In genomic region chr20:17863577-17864292, GRCh38 we compare ENCODE assay signal across 18 cellular contexts.
DNase-seq lines count a peak whose midpoint lies in the region; ATAC-seq, FAIRE-seq and TF ChIP-seq lines count a peak whose summit lies in the region.
"Had no signal": no experiment of that assay in that cellular context is flagged by ENCODE, and none has a peak within 500 bp of the region (broad histone marks: within the 10 kb centered on the region; RNA-seq: fewer than 3 reads in every experiment).

No MANE protein-coding gene starts in this region.

- H3K36me3 ChIP-seq in pancreas (no peaks in the 10 kb centered on the region), kidney (ENCODE audit: control insufficient read depth in 1 of 2, insufficient read depth in 2 of 2, low read length in 2 of 2) (no peaks in the 10 kb centered on the region)

- WGBS in pancreas, 2 donors: 22 to 23% methylated on average over 11 of the region's 11 CpGs

- ATAC-seq in pancreas: peak; percentile 83 to 89 (median 86)
- ATAC-seq in GM18870 (IDR thresholded peaks at IDR 0.05; ENCODE audit: unreplicated experiment): no peak
- ATAC-seq: T-cell had no signal

- TF ChIP-seq CTCF in fibroblast of the aortic adventitia (IDR thresholded peaks at IDR 0.05; ENCODE audit: insufficient read depth, low read length) (no peak), pancreas (IDR thresholded peaks at IDR 0.05) (no peak), kidney (IDR thresholded peaks at IDR 0.05; ENCODE audit: borderline replicate concordance, extremely low read depth, insufficient read depth) (no peak)

- DNase-seq in COR-L47 (lab: John Stamatoyannopoulos, UW): peak; percentile 70
- DNase-seq in NCI-H2196 treated with DMSO at 0.1 percent for 48 hours (lab: John Stamatoyannopoulos, UW; ENCODE audit: unreplicated experiment): peak; percentile 55
- peak; percentile 78 for DNase-seq in fibroblast of the aortic adventitia (ENCODE audit: low read depth)
- peak in 5 of 6 donors; percentile 86 to 92 (median 89) for DNase-seq in pancreas
- no peak for DNase-seq in DMS114 treated with DMSO at 0.1 percent for 48 hours (lab: John Stamatoyannopoulos, UW; ENCODE audit: unreplicated experiment)
- DNase-seq in kidney: no peak
- no peak for DNase-seq in NCI-H1436 (lab: John Stamatoyannopoulos, UW)
- DNase-seq: activated CD4-positive, alpha-beta T cell treated with anti-CD3 and anti-CD28 coated beads for 1 hour; activated naive CD8-positive, alpha-beta T cell treated with anti-CD3 and anti-CD28 coated beads for 36 hours; activated T-cell treated with anti-CD3 and anti-CD28 coated beads for 4 hours; MV-4-11; NCI-H2227 treated with DMSO at 0.1 percent for 48 hours; PC-9; stimulated activated CD4-positive, alpha-beta T cell treated with anti-CD3 and anti-CD28 coated beads, Interleukin-1b, Interleukin-23, amount 100 ng/mL, for 48 hours; T-cell; trophoblast cell had no signal

- peaks cover 20 to 31% (median 21%) of the 10 kb centered on the region in 3 donors for H3K4me1 ChIP-seq in pancreas
- peaks cover 3 to 4% of the 10 kb centered on the region in 2 donors for H3K4me1 ChIP-seq in kidney (ENCODE audit: control insufficient read depth in 1 of 2, insufficient read depth in 1 of 2, low read depth in 1 of 2, low read length in 2 of 2)

- H3K27me3 ChIP-seq in pancreas: no peaks in the 10 kb centered on the region

- H3K9me3 ChIP-seq in pancreas (no peaks in the 10 kb centered on the region), kidney (ENCODE audit: control insufficient read depth in 1 of 2, low read length in 2 of 2) (no peaks in the 10 kb centered on the region)

- peak overlapping the region; percentile 3 to 64 (median 45) for H3K27ac ChIP-seq in pancreas
- H3K27ac ChIP-seq in kidney (ENCODE audit: low read depth in 2 of 2, low read length in 2 of 2): no peak overlapping the region
- H3K27ac ChIP-seq: epithelial cell of prostate, PC-9 had no signal

- FAIRE-seq in pancreas (lab: Jason Lieb, UNC) (no peak), kidney (lab: Jason Lieb, UNC) (no peak)

- H3K4me3 ChIP-seq in fibroblast of the aortic adventitia (ENCODE audit: low read depth, low read length) (no peak overlapping the region), pancreas (no peak overlapping the region), kidney (ENCODE audit: low read length in 2 of 2) (no peak overlapping the region)
- H3K4me3 ChIP-seq: PC-9 had no signal

- intact Hi-C loops in pancreas (cut with DNase I): loop anchor here in 1 of 3 donors (10.0 kb wide), 1 partner anchor 59 kb away; no protein-coding TSS in a partner anchor
- intact Hi-C loops in kidney (cut with DNase I): no loop called here

- H3K9ac ChIP-seq in kidney (ENCODE audit: low read length in 2 of 2): no peak overlapping the region

Comparison
In these comparisons a context has a peak if more than half of its experiments do, and no peak if none do; other contexts are left out.
1. DNase-seq: peak in COR-L47 (single experiment), NCI-H2196 treated with DMSO at 0.1 percent for 48 hours (single experiment), fibroblast of the aortic adventitia (single experiment) and pancreas (5 of 6); none in DMS114 treated with DMSO at 0.1 percent for 48 hours (single experiment), kidney (single experiment) and NCI-H1436 (single experiment).
2. H3K27ac ChIP-seq: peak in pancreas (4 of 4); none in kidney (0 of 2).